Comparison of ENCODE assay signal across 13 cellular contexts in the genomic region with DNA sequence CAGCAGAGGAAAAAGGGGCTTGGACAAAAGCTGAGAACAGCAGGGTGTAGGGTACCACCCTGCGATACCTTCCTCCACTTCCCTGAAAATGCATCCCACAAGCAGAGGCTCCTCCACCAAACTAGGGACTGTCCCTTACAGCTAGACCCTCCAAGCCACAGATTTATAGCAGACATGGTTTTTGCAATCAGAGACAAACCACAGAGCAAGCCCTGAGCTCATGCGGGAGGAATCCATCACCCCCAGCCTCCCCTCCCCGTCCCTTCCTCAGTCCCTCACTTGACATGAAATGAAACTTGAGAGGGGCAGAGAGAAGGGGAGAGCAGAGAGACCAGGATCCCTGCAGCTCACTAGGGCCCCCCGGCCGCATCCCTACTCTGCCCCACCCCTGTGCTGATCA.
A peak's percentile ranks its signal among the peaks of the same experiment; 100 is the strongest.
DNase-seq lines count a peak whose midpoint lies in the region; ATAC-seq and TF ChIP-seq lines count a peak whose summit lies in the region.
"Had no signal": no experiment of that assay in that cellular context is flagged by ENCODE, and none has a peak within 500 bp of the region (broad histone marks: within the 10 kb centered on the region; RNA-seq: fewer than 3 reads in every experiment).

No MANE protein-coding gene starts in this region.

- CTCF ChIA-PET in activated naive CD4-positive, alpha-beta T cell treated with anti-CD3 and anti-CD28 coated beads, Interleukin-2, amount 10 ng/mL, durations not matched to agents 7 days and 5 days (lab: Charles Lee) = no interaction called here

- H3K9me3 Mint-ChIP-seq in activated naive CD4-positive, alpha-beta T cell treated with anti-CD3 and anti-CD28 coated beads, Interleukin-2, amount 10 ng/mL, durations not matched to agents 7 days and 5 days = no peaks in the 10 kb centered on the region
- no peaks in the 10 kb centered on the region for H3K9me3 Mint-ChIP-seq in central memory CD8-positive, alpha-beta T cell
- H3K9me3 Mint-ChIP-seq in naive thymus-derived CD8-positive, alpha-beta T cell = no peaks in the 10 kb centered on the region
- H3K9me3 Mint-ChIP-seq: HFFc6 had no signal

- intact Hi-C loops in vagina (cut with DNase I) (no loop called here), heart left ventricle (cut with DNase I) (loop anchor here in 1 of 10 donors (10.0 kb wide), 1 partner anchor 60 kb away; no protein-coding TSS in a partner anchor)

- peaks cover 63% of the 10 kb centered on the region for H3K4me1 Mint-ChIP-seq in activated naive CD4-positive, alpha-beta T cell treated with anti-CD3 and anti-CD28 coated beads, Interleukin-2, amount 10 ng/mL, durations not matched to agents 7 days and 5 days
- H3K4me1 Mint-ChIP-seq in central memory CD8-positive, alpha-beta T cell = peaks cover 81% of the 10 kb centered on the region
- H3K4me1 Mint-ChIP-seq in naive thymus-derived CD8-positive, alpha-beta T cell = peaks cover 59 to 96% (median 94%) of the 10 kb centered on the region in 4 donors

- peaks cover 4% of the 10 kb centered on the region for H3K36me3 Mint-ChIP-seq in activated naive CD4-positive, alpha-beta T cell treated with anti-CD3 and anti-CD28 coated beads, Interleukin-2, amount 10 ng/mL, durations not matched to agents 7 days and 5 days
- H3K36me3 Mint-ChIP-seq in central memory CD8-positive, alpha-beta T cell (ENCODE audit: insufficient read depth) = peaks cover 5% of the 10 kb centered on the region
- H3K36me3 Mint-ChIP-seq in naive thymus-derived CD8-positive, alpha-beta T cell = no peaks in the 10 kb centered on the region

- H3K4me3 Mint-ChIP-seq in activated naive CD4-positive, alpha-beta T cell treated with anti-CD3 and anti-CD28 coated beads, Interleukin-2, amount 10 ng/mL, durations not matched to agents 7 days and 5 days = no peak overlapping the region
- H3K4me3 Mint-ChIP-seq in central memory CD8-positive, alpha-beta T cell = no peak overlapping the region
- peak overlapping the region in 2 of 10 donors; percentile 30 to 42 for H3K4me3 Mint-ChIP-seq in naive thymus-derived CD8-positive, alpha-beta T cell
- H3K4me3 Mint-ChIP-seq: HFFc6 had no signal

- H3K36me3 ChIP-seq in vagina (no peaks in the 10 kb centered on the region), heart left ventricle (no peaks in the 10 kb centered on the region)
- H3K36me3 ChIP-seq: right lobe of liver had no signal

- in situ Hi-C loops in GM13977 (cut with MboI; ENCODE audit: low pct_unique_long_range_greater_than_20kb, low sequenced_read_pairs, unreplicated experiment) = no loop called here

- H3K27me3 ChIP-seq in vagina (no peaks in the 10 kb centered on the region), heart left ventricle (no peaks in the 10 kb centered on the region)
- H3K27me3 ChIP-seq: right lobe of liver had no signal

- WGBS in heart left ventricle, 4 donors = 85 to 94% (median 88%) methylated on average over 5 of the region's 5 CpGs

- POLR2A ChIA-PET in naive thymus-derived CD8-positive, alpha-beta T cell (lab: Charles Lee) = interaction anchor here (0.7 to 1.7 kb wide), 3 partner anchors 10 to 107 kb away, joined by 4 to 5 read pairs (median 5); no protein-coding TSS in a partner anchor

- TF ChIP-seq POLR2A in vagina (IDR thresholded peaks at IDR 0.05) (no peak), heart left ventricle (IDR thresholded peaks at IDR 0.05) (no peak)

- H3K4me3 ChIP-seq in vagina (no peak overlapping the region), heart left ventricle (no peak overlapping the region)
- H3K4me3 ChIP-seq: right lobe of liver had no signal

- H3K4me1 ChIP-seq in vagina (peaks cover 97% of the 10 kb centered on the region), heart left ventricle (peaks cover 11 to 91% (median 63%) of the 10 kb centered on the region in 12 donors)

- TF ChIP-seq CTCF in vagina (IDR thresholded peaks at IDR 0.05) (no peak), GM13977 (IDR thresholded peaks at IDR 0.05; ENCODE audit: extremely low read depth, insufficient read depth, missing control alignments) (no peak), heart left ventricle (IDR thresholded peaks at IDR 0.05) (no peak)

- H3K9me3 ChIP-seq in vagina = no peaks in the 10 kb centered on the region
- no peaks in the 10 kb centered on the region for H3K9me3 ChIP-seq in heart left ventricle
- H3K9me3 ChIP-seq: right lobe of liver had no signal

- no peak for ATAC-seq in central memory CD8-positive, alpha-beta T cell (replicated peaks; ENCODE audit: extremely low read depth, poor library complexity, severe bottlenecking)
- no peak for ATAC-seq in naive thymus-derived CD8-positive, alpha-beta T cell
- ATAC-seq in HG02840 (IDR thresholded peaks at IDR 0.05; ENCODE audit: low FRiP score, unreplicated experiment) (no peak), heart left ventricle (no peak)
- ATAC-seq: right lobe of liver had no signal

- H3K27me3 Mint-ChIP-seq in activated naive CD4-positive, alpha-beta T cell treated with anti-CD3 and anti-CD28 coated beads, Interleukin-2, amount 10 ng/mL, durations not matched to agents 7 days and 5 days = no peaks in the 10 kb centered on the region
- no peaks in the 10 kb centered on the region for H3K27me3 Mint-ChIP-seq in central memory CD8-positive, alpha-beta T cell
- H3K27me3 Mint-ChIP-seq in naive thymus-derived CD8-positive, alpha-beta T cell = no peaks in the 10 kb centered on the region

- H3K27ac ChIP-seq in vagina = peak overlapping the region; percentile 84
- H3K27ac ChIP-seq in heart left ventricle = peak overlapping the region in 3 of 12 donors; percentile 30 to 50 (median 45)

- no peak for DNase-seq in activated naive CD4-positive, alpha-beta T cell treated with anti-CD3 and anti-CD28 coated beads, Interleukin-2, amount 10 ng/mL, durations not matched to agents 7 days and 5 days
- no peak for DNase-seq in activated naive CD4-positive, alpha-beta T cell treated with anti-CD3 and anti-CD28 coated beads, Interleukin-2, amount 50 U/mL, for 16 hours
- no peak for DNase-seq in central memory CD8-positive, alpha-beta T cell (ENCODE audit: low spot score in 2 of 2)
- no peak for DNase-seq in naive thymus-derived CD8-positive, alpha-beta T cell
- DNase-seq in vagina (ENCODE audit: extremely low spot score in 2 of 2) = no peak
- no peak for DNase-seq in GM13977 (ENCODE audit: low spot score)
- DNase-seq in heart left ventricle = no peak
- DNase-seq: activated CD4-positive, alpha-beta T cell treated with anti-CD3 and anti-CD28 coated beads for 48 hours; HFFc6; NCI-H187 treated with DMSO at 0.1 percent for 48 hours; right lobe of liver; stimulated activated naive CD4-positive, alpha-beta T cell treated with Interleukin-2 at 50 U/mL for 16 hours had no signal

- peak overlapping the region; percentile 29 for H3K27ac Mint-ChIP-seq in activated naive CD4-positive, alpha-beta T cell treated with anti-CD3 and anti-CD28 coated beads, Interleukin-2, amount 10 ng/mL, durations not matched to agents 7 days and 5 days
- peak overlapping the region; percentile 22 for H3K27ac Mint-ChIP-seq in central memory CD8-positive, alpha-beta T cell (ENCODE audit: low read depth)
- peak overlapping the region; percentile 36 to 91 (median 70) for H3K27ac Mint-ChIP-seq in naive thymus-derived CD8-positive, alpha-beta T cell
- H3K27ac Mint-ChIP-seq: HFFc6 had no signal
